In the genomic region with DNA sequence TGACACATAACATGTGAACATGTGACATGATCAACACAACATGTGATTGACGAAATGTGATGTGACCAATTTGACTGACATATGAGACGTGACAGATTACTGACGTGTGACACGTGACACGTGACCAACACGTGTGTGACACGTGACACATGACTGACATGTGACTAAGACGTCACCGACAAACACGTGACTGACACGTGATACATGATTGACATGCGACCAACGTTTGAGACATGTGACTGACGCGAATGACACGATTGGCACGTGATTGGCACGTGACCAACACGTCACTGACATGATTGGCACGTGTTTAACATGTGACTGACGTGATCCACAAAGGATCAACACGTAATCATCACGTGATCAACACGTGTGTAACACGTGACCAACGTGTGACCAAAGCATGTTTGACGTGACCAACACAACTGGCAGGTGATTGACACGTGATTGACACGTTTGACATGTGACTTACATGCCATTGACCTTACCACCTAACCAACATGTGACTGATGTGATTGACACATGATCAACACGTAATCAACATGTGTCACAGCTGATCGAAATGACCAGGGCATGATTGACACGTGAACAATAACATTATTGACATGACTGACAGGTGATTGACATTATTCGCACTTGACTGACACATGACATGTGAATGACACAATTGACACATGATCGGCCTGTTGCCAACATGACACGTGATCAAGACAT, we compare ENCODE assay signal across 30 cellular contexts. TPM values are rescaled to one million over a fixed set of nuclear protein-coding genes. Genes with fewer than 3 reads are reported as not detected.
DNase-seq lines count a peak whose midpoint lies in the region; ATAC-seq, FAIRE-seq and TF ChIP-seq lines count a peak whose summit lies in the region.
"Had no signal": no experiment of that assay in that cellular context is flagged by ENCODE, and none has a peak within 500 bp of the region (broad histone marks: within the 10 kb centered on the region; RNA-seq: fewer than 3 reads in every experiment).

No MANE protein-coding gene starts in this region.

- peaks cover 30% of the 10 kb centered on the region for H3K9me3 Mint-ChIP-seq in activated naive CD8-positive, alpha-beta T cell treated with anti-CD3 and anti-CD28 coated beads, Interleukin-2, amount 50 U/mL, for 24 hours
- peaks cover 24% of the 10 kb centered on the region for H3K9me3 Mint-ChIP-seq in activated naive CD8-positive, alpha-beta T cell treated with anti-CD3 and anti-CD28 coated beads for 36 hours
- H3K9me3 Mint-ChIP-seq in activated CD4-positive, alpha-beta T cell treated with anti-CD3 and anti-CD28 coated beads, Interleukin-2, amount 10 ng/mL, durations not matched to agents 24 days and 14 days, result peaks cover 34% of the 10 kb centered on the region

- H3K36me3 Mint-ChIP-seq in activated naive CD8-positive, alpha-beta T cell treated with anti-CD3 and anti-CD28 coated beads, Interleukin-2, amount 50 U/mL, for 24 hours (ENCODE audit: low read depth), result peaks cover 20% of the 10 kb centered on the region
- peaks cover 34% of the 10 kb centered on the region for H3K36me3 Mint-ChIP-seq in activated naive CD8-positive, alpha-beta T cell treated with anti-CD3 and anti-CD28 coated beads for 36 hours
- peaks cover 7% of the 10 kb centered on the region for H3K36me3 Mint-ChIP-seq in activated CD4-positive, alpha-beta T cell treated with anti-CD3 and anti-CD28 coated beads, Interleukin-2, amount 10 ng/mL, durations not matched to agents 24 days and 14 days (ENCODE audit: low read depth)

- no peaks in the 10 kb centered on the region for H4K20me1 ChIP-seq in GM12878 (ENCODE audit: control insufficient read depth, insufficient read depth)

- FAIRE-seq in GM12878 (lab: Jason Lieb, UNC), result no peak
- FAIRE-seq in urothelium cell line (lab: Jason Lieb, UNC), result no peak
- FAIRE-seq: TTC549 had no signal

- H3K9ac ChIP-seq in GM12878 (ENCODE audit: control insufficient read depth, insufficient read depth, low read length) (no peak overlapping the region), iPS-20b (ENCODE audit: low read depth, low read length) (no peak overlapping the region)

- H3K4me1 Mint-ChIP-seq in activated naive CD8-positive, alpha-beta T cell treated with anti-CD3 and anti-CD28 coated beads, Interleukin-2, amount 50 U/mL, for 24 hours, result peaks cover 2% of the 10 kb centered on the region
- H3K4me1 Mint-ChIP-seq in activated naive CD8-positive, alpha-beta T cell treated with anti-CD3 and anti-CD28 coated beads for 36 hours, result no peaks in the 10 kb centered on the region
- no peaks in the 10 kb centered on the region for H3K4me1 Mint-ChIP-seq in activated CD4-positive, alpha-beta T cell treated with anti-CD3 and anti-CD28 coated beads, Interleukin-2, amount 10 ng/mL, durations not matched to agents 24 days and 14 days
- H3K4me1 Mint-ChIP-seq: activated CD4-positive, alpha-beta memory T cell treated with anti-CD3 and anti-CD28 coated beads, Interleukin-2, amount 10 ng/mL, durations not matched to agents 7 days and 5 days; central memory CD8-positive, alpha-beta T cell; stimulated activated naive B cell treated with anti-CD40 and anti-IgM and Interleukin-4, amounts not matched to agents 10 μg/mL and 1 μg/mL and 100 μg/mL, for 72 hours had no signal

- ATAC-seq in activated naive CD8-positive, alpha-beta T cell treated with anti-CD3 and anti-CD28 coated beads, Interleukin-2, amount 50 U/mL, for 24 hours, result no peak
- ATAC-seq in GM12878, result no peak
- ATAC-seq: psoas muscle; stimulated activated naive B cell treated with anti-CD40 and anti-IgM and Interleukin-4, amounts not matched to agents 10 μg/mL and 1 μg/mL and 100 μg/mL, for 72 hours had no signal

- no peaks in the 10 kb centered on the region for H3K36me3 ChIP-seq in GM12878 (ENCODE audit: control insufficient read depth in 2 of 2, insufficient read depth in 2 of 2, low read length in 1 of 2)
- peaks cover 4% of the 10 kb centered on the region; the same call in 1 of the 2 replicates for H3K36me3 ChIP-seq in iPS-20b (ENCODE audit: insufficient read depth, low read depth, low read length)
- H3K36me3 ChIP-seq: suprapubic skin, vagina had no signal

- TF ChIP-seq CTCF in GM12878 (IDR thresholded peaks at IDR 0.05 in 2 of 3, conservative IDR thresholded peaks at IDR 0.05 in 1 of 3; ENCODE audit: control insufficient read depth in 2 of 3, extremely low read depth in 1 of 3, insufficient read depth in 1 of 3, low read depth in 3 of 3, low read length in 3 of 3), result no peak

- H3K27me3 Mint-ChIP-seq in activated naive CD8-positive, alpha-beta T cell treated with anti-CD3 and anti-CD28 coated beads, Interleukin-2, amount 50 U/mL, for 24 hours, result no peaks in the 10 kb centered on the region
- no peaks in the 10 kb centered on the region for H3K27me3 Mint-ChIP-seq in activated naive CD8-positive, alpha-beta T cell treated with anti-CD3 and anti-CD28 coated beads for 36 hours
- no peaks in the 10 kb centered on the region for H3K27me3 Mint-ChIP-seq in activated CD4-positive, alpha-beta T cell treated with anti-CD3 and anti-CD28 coated beads, Interleukin-2, amount 10 ng/mL, durations not matched to agents 24 days and 14 days
- H3K27me3 Mint-ChIP-seq: activated CD4-positive, alpha-beta memory T cell treated with anti-CD3 and anti-CD28 coated beads, Interleukin-2, amount 10 ng/mL, durations not matched to agents 7 days and 5 days; activated naive CD8-positive, alpha-beta T cell; CD4-positive, CD25-positive, alpha-beta regulatory T cell; central memory CD8-positive, alpha-beta T cell; stimulated activated naive B cell treated with anti-CD40 and anti-IgM and Interleukin-4, amounts not matched to agents 10 μg/mL and 1 μg/mL and 100 μg/mL, for 72 hours had no signal

- H3K27ac ChIP-seq in GM12878 (ENCODE audit: control insufficient read depth, insufficient read depth), result no peak overlapping the region
- H3K27ac ChIP-seq in iPS-20b (ENCODE audit: low read length), result no peak overlapping the region
- H3K27ac ChIP-seq: psoas muscle, SJSA1, suprapubic skin, vagina had no signal

- H3K4me2 ChIP-seq in GM12878 (ENCODE audit: control insufficient read depth, insufficient read depth), result no peak overlapping the region

- no peaks in the 10 kb centered on the region for H3K79me2 ChIP-seq in GM12878 (ENCODE audit: control insufficient read depth, insufficient read depth, low read length)

- H3K4me1 ChIP-seq in GM12878 (ENCODE audit: control insufficient read depth, insufficient read depth, low read length), result no peaks in the 10 kb centered on the region
- no peaks in the 10 kb centered on the region for H3K4me1 ChIP-seq in iPS-20b (ENCODE audit: insufficient read depth, low read length)
- H3K4me1 ChIP-seq: psoas muscle, SJSA1, suprapubic skin, vagina had no signal

- CTCF ChIA-PET in GM12878 (lab: Yijun Ruan, JAX), result no interaction called here

- TF ChIP-seq EP300 in GM12878 (IDR thresholded peaks at IDR 0.05; ENCODE audit: borderline replicate concordance in 1 of 2, control insufficient read depth in 1 of 2, low read depth in 2 of 2, low read length in 2 of 2), result no peak

- TF ChIP-seq POLR2A in GM12878 (IDR thresholded peaks at IDR 0.05; ENCODE audit: low read depth, low read length), result no peak

- WGBS in GM12878 (ENCODE audit: insufficient coverage, insufficient replicate concordance, low lambda C conversion rate, missing lambda C conversion rate), result 77% methylated on average over 35 of the region's 35 CpGs

- no peak overlapping the region for H3K4me3 ChIP-seq in GM12878
- peak overlapping the region; percentile 33 for H3K4me3 ChIP-seq in iPS-20b (ENCODE audit: low read length)
- H3K4me3 ChIP-seq: psoas muscle, SJSA1, suprapubic skin, vagina had no signal

- no TSS peak for BruUV-seq in GM12878 (replicated peaks; lab: Mats Ljungman, UMichigan)

- RAD21 ChIA-PET in GM12878 (lab: Charles Lee; ENCODE audit: unreplicated experiment), result no interaction called here

- no peaks in the 10 kb centered on the region for H3K27me3 ChIP-seq in GM12878 (replicated peaks in 1 of 2; ENCODE audit: control insufficient read depth in 2 of 2, insufficient read depth in 2 of 2, low read length in 1 of 2)
- H3K27me3 ChIP-seq in iPS-20b (ENCODE audit: insufficient read depth, low read length), result no peaks in the 10 kb centered on the region
- H3K27me3 ChIP-seq: SJSA1, suprapubic skin, vagina had no signal

- peak overlapping the region; percentile 22 for H3K27ac Mint-ChIP-seq in activated naive CD8-positive, alpha-beta T cell treated with anti-CD3 and anti-CD28 coated beads, Interleukin-2, amount 50 U/mL, for 24 hours
- H3K27ac Mint-ChIP-seq in activated naive CD8-positive, alpha-beta T cell treated with anti-CD3 and anti-CD28 coated beads for 36 hours, result no peak overlapping the region
- H3K27ac Mint-ChIP-seq in activated CD4-positive, alpha-beta T cell treated with anti-CD3 and anti-CD28 coated beads, Interleukin-2, amount 10 ng/mL, durations not matched to agents 24 days and 14 days, result no peak overlapping the region
- H3K27ac Mint-ChIP-seq: activated CD4-positive, alpha-beta memory T cell treated with anti-CD3 and anti-CD28 coated beads, Interleukin-2, amount 10 ng/mL, durations not matched to agents 7 days and 5 days; activated naive CD8-positive, alpha-beta T cell; CD4-positive, CD25-positive, alpha-beta regulatory T cell had no signal

- H3K9me3 ChIP-seq in GM12878 (replicated peaks; ENCODE audit: control insufficient read depth, insufficient read depth, low read length), result peaks cover 27% of the 10 kb centered on the region
- H3K9me3 ChIP-seq in iPS-20b (ENCODE audit: insufficient read depth, low read depth, low read length), result peaks cover 73% of the 10 kb centered on the region
- H3K9me3 ChIP-seq: suprapubic skin, vagina had no signal

- intact Hi-C loops in GM12878 (cut with micrococcal nuclease; ENCODE audit: unreplicated experiment), result no loop called here
- intact Hi-C loops in activated CD4-positive, alpha-beta T cell treated with anti-CD3 and anti-CD28 coated beads, Interleukin-2, amount 10 ng/mL, durations not matched to agents 24 days and 14 days (cut with micrococcal nuclease), result no loop called here

- no peak overlapping the region for H3K4me3 Mint-ChIP-seq in activated naive CD8-positive, alpha-beta T cell treated with anti-CD3 and anti-CD28 coated beads, Interleukin-2, amount 50 U/mL, for 24 hours
- no peak overlapping the region for H3K4me3 Mint-ChIP-seq in activated naive CD8-positive, alpha-beta T cell treated with anti-CD3 and anti-CD28 coated beads for 36 hours
- H3K4me3 Mint-ChIP-seq in activated CD4-positive, alpha-beta T cell treated with anti-CD3 and anti-CD28 coated beads, Interleukin-2, amount 10 ng/mL, durations not matched to agents 24 days and 14 days, result no peak overlapping the region
- H3K4me3 Mint-ChIP-seq: activated CD4-positive, alpha-beta memory T cell treated with anti-CD3 and anti-CD28 coated beads, Interleukin-2, amount 10 ng/mL, durations not matched to agents 7 days and 5 days; activated naive CD8-positive, alpha-beta T cell; CD4-positive, CD25-positive, alpha-beta regulatory T cell; stimulated activated naive B cell treated with anti-CD40 and anti-IgM and Interleukin-4, amounts not matched to agents 10 μg/mL and 1 μg/mL and 100 μg/mL, for 72 hours had no signal

- POLR2A ChIA-PET in GM12878 (lab: Charles Lee), result no interaction called here

- no peak overlapping the region for H2AFZ ChIP-seq in GM12878 (ENCODE audit: control insufficient read depth, low read depth, low read length)

- no peak for DNase-seq in activated naive CD8-positive, alpha-beta T cell treated with anti-CD3 and anti-CD28 coated beads, Interleukin-2, amount 50 U/mL, for 24 hours
- no peak for DNase-seq in activated naive CD8-positive, alpha-beta T cell treated with anti-CD3 and anti-CD28 coated beads for 36 hours
- DNase-seq in GM12878 (ENCODE audit: low read depth, low spot score) (no peak), urothelium cell line (ENCODE audit: low spot score) (peak; percentile 9), ecto neural progenitor cell (ENCODE audit: low spot score) (no peak), glomerular visceral epithelial cell (ENCODE audit: extremely low spot score) (no peak)
- no peak for DNase-seq in activated CD4-positive, alpha-beta T cell treated with anti-CD3 and anti-CD28 coated beads, Interleukin-2, amount 10 ng/mL, durations not matched to agents 24 days and 14 days
- DNase-seq: activated CD4-positive, alpha-beta memory T cell treated with anti-CD3 and anti-CD28 coated beads, Interleukin-2, amount 10 ng/mL, durations not matched to agents 7 days and 5 days; activated CD4-positive, CD25-positive, alpha-beta regulatory T cell treated with anti-CD3 and anti-CD28 coated beads, Interleukin-2, amount 50 U/mL, for 72 hours; activated effector memory CD4-positive, alpha-beta T cell treated with Interleukin-2 at 50 U/mL for 16 hours; CD4-positive, CD25-positive, alpha-beta regulatory T cell; dermis blood vessel endothelial cell; H7; KG1; mammary epithelial cell; MM.1S; NCI-H2029; NCI-H345; NCI-H748 treated with DMSO at 0.1 percent for 48 hours; psoas muscle; RPMI8226; stimulated activated CD4-positive, alpha-beta T cell treated with anti-CD3 and anti-CD28 coated beads, Interleukin-15, amount 100 ng/mL, for 24 hours; stimulated activated naive B cell treated with anti-CD40 and anti-IgM and Interleukin-4, amounts not matched to agents 10 μg/mL and 1 μg/mL and 100 μg/mL, for 72 hours had no signal

- SMC1A ChIA-PET in GM12878 (lab: Charles Lee; ENCODE audit: uncharacterized antibody, unreplicated experiment), result no interaction called here

- in situ Hi-C loops in GM12878 (cut with MboI), result no loop called here

- no peak for TF ChIP-seq RAD21 in GM12878 (IDR thresholded peaks at IDR 0.05; ENCODE audit: insufficient read depth, low read depth, low read length)

RNA-seq across cellular contexts. Expression of gene CRPPA, which starts 23.7 kb away (rescaled TPM):
- 1 to 10 TPM; 1.7 to 1.9 TPM for total RNA-seq in activated naive CD8-positive, alpha-beta T cell treated with anti-CD3 and anti-CD28 coated beads for 36 hours
- total RNA-seq in GM12878 (2013; cell fraction: nucleolus; rRNA removed), result not detected in 2 replicates
- total RNA-seq in GM12878 (2014; rRNA removed) (not detected in 2 replicates), GM12878 (2014; rRNA removed; fragmentation: Illumina TruSeq; extraction: Trizol) (not detected in 2 replicates), GM12878 (2021) (not detected in 2 replicates)
- not detected for polyA plus RNA-seq in GM12878 (2011; ENCODE audit: low read depth)
- polyA plus RNA-seq in GM12878 (2011; rRNA removed) (0.01 TPM in 1 of 2 replicates, not detected in the other), GM12878 (2014; fragmentation: Illumina TruSeq; extraction: Trizol) (not detected in 2 replicates), GM12878 (2014; fragmentation: Nextera tagmentation; extraction: Ambion mirVana) (not detected), GM12878 (2014; rRNA removed) (not detected in 2 replicates), GM12878 (2016; fragmentation: Nextera tagmentation; extraction: Ambion mirVana) (not detected)
- polyA plus RNA-seq in GM12878 (2011; cell fraction: cytosol; rRNA removed), result not detected in 2 replicates
- polyA plus RNA-seq in GM12878 (2011; cell fraction: nucleus; rRNA removed), result not detected in 2 replicates
- polyA plus RNA-seq in GM12878 (2012), result not detected in 2 replicates
- not detected in 2 replicates for polyA minus RNA-seq in GM12878 (2011; rRNA and poly(A)+ RNA removed)
- polyA minus RNA-seq in GM12878 (2011; cell fraction: cytosol; rRNA and poly(A)+ RNA removed), result not detected in 2 replicates
- not detected in 2 replicates for polyA minus RNA-seq in GM12878 (2011; cell fraction: nucleus; rRNA and poly(A)+ RNA removed)
- total RNA-seq in activated CD4-positive, alpha-beta T cell treated with anti-CD3 and anti-CD28 coated beads, Interleukin-2, amount 10 ng/mL, durations not matched to agents 24 days and 14 days, result 1.1 and 1.3 TPM in 2 replicates
